Comparison of ENCODE assay signal across 12 cellular contexts in the genomic region with DNA sequence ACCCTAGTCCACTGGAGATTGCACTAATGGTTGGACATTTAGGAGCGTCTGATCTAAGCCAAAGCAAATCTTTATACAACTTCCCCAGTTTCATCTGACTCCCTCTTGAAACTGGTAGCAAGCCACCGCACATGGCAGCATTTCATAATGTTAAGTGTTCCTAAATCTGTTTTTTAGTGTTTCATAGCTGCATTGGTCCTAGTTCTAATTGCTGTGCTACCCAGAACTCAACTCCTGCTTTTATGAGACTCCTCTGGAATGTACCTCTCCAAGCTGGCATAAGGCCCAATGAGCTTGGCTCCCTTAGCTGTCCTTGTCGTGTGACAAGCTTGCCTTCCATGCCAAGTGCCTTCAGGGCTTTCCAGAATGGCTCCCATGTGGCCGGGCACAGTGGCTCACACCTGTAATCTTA.
DNase-seq lines count a peak whose midpoint lies in the region; ATAC-seq and TF ChIP-seq lines count a peak whose summit lies in the region.
"Had no signal": no experiment of that assay in that cellular context is flagged by ENCODE, and none has a peak within 500 bp of the region (broad histone marks: within the 10 kb centered on the region; RNA-seq: fewer than 3 reads in every experiment).

No MANE protein-coding gene starts in this region.

- TF ChIP-seq CTCF in BJ (IDR thresholded peaks at IDR 0.05; ENCODE audit: insufficient read depth, low read depth, low read length) (no peak), PC-3 (conservative IDR thresholded peaks at IDR 0.05; ENCODE audit: low read depth, low read length) (no peak), gastroesophageal sphincter (IDR thresholded peaks at IDR 0.05) (no peak), psoas muscle (IDR thresholded peaks at IDR 0.05) (no peak)

- H3K9me2 ChIP-seq in PC-3 (replicated peaks; ENCODE audit: low read length) = no peaks in the 10 kb centered on the region

- no peak for TF ChIP-seq POLR2A in gastroesophageal sphincter (IDR thresholded peaks at IDR 0.05)

- no peak overlapping the region for H3K27ac ChIP-seq in PC-3 (ENCODE audit: low read length)
- H3K27ac ChIP-seq in gastroesophageal sphincter = peak overlapping the region; percentile 3 to 77 (median 68)
- no peak overlapping the region for H3K27ac ChIP-seq in psoas muscle

- H3K27me3 ChIP-seq in BJ (ENCODE audit: control insufficient read depth, insufficient read depth, low read length) (no peaks in the 10 kb centered on the region), PC-3 (ENCODE audit: low read length) (no peaks in the 10 kb centered on the region), gastroesophageal sphincter (no peaks in the 10 kb centered on the region), psoas muscle (ENCODE audit: insufficient read depth in 3 of 3, low read length in 2 of 3) (no peaks in the 10 kb centered on the region)

- CTCF ChIA-PET in BJ (lab: Yijun Ruan, JAX) = interaction anchor here (1.1 to 1.2 kb wide), 2 partner anchors 9 to 14 kb away, joined by 3 read pairs; no protein-coding TSS in a partner anchor
- CTCF ChIA-PET in PC-3 (lab: Charles Lee) = no interaction called here

- peak; percentile 59 for ATAC-seq in PC-3
- ATAC-seq in gastroesophageal sphincter = peak; percentile 43
- ATAC-seq in psoas muscle = peak; percentile 45 to 69 (median 60)
- no peak for ATAC-seq in activated T-cell treated with anti-CD3 and anti-CD28 coated beads, Interleukin-2, amount 50 U/mL, for 72 hours (replicated peaks in 1 of 2)
- no peak for ATAC-seq in HG02884 (IDR thresholded peaks at IDR 0.05; ENCODE audit: unreplicated experiment)
- no peak for ATAC-seq in HG03095 (IDR thresholded peaks at IDR 0.05; ENCODE audit: unreplicated experiment)

- peaks cover 3% of the 10 kb centered on the region for H3K27me3 Mint-ChIP-seq in activated T-cell treated with anti-CD3 and anti-CD28 coated beads, Interleukin-2, amount 50 U/mL, for 72 hours (ENCODE audit: low read depth)

- no peaks in the 10 kb centered on the region for H3F3A ChIP-seq in PC-3 (ENCODE audit: low read length, unreplicated experiment)

- no peaks in the 10 kb centered on the region for H3K4me1 Mint-ChIP-seq in activated T-cell treated with anti-CD3 and anti-CD28 coated beads, Interleukin-2, amount 50 U/mL, for 72 hours (ENCODE audit: low read depth)
- H3K4me1 Mint-ChIP-seq: CD14-positive monocyte had no signal

- H3K79me2 ChIP-seq in PC-3 (ENCODE audit: low read length) = no peaks in the 10 kb centered on the region

- H3K4me3 ChIP-seq in BJ (ENCODE audit: low read depth, low read length) (no peak overlapping the region), PC-3 (ENCODE audit: low read length) (no peak overlapping the region), gastroesophageal sphincter (no peak overlapping the region), psoas muscle (no peak overlapping the region)

- H3K9me3 Mint-ChIP-seq in activated T-cell treated with anti-CD3 and anti-CD28 coated beads, Interleukin-2, amount 50 U/mL, for 72 hours = peaks cover 0 to 5% of the 10 kb centered on the region in 2 donors

- H3K9me3 ChIP-seq in PC-3 (ENCODE audit: low read length) (no peaks in the 10 kb centered on the region), gastroesophageal sphincter (no peaks in the 10 kb centered on the region), psoas muscle (no peaks in the 10 kb centered on the region)

- no peaks in the 10 kb centered on the region for H3K36me3 Mint-ChIP-seq in activated T-cell treated with anti-CD3 and anti-CD28 coated beads, Interleukin-2, amount 50 U/mL, for 72 hours (ENCODE audit: insufficient read depth in 2 of 2)

- DNase-seq in BJ (ENCODE audit: low read depth) = peak; percentile 12
- DNase-seq in PC-3 = peak; percentile 68
- DNase-seq in psoas muscle = no peak
- DNase-seq in activated T-cell treated with anti-CD3 and anti-CD28 coated beads, Interleukin-2, amount 50 U/mL, for 72 hours = no peak
- no peak for DNase-seq in SW 1271 (lab: John Stamatoyannopoulos, UW)
- DNase-seq: NCI-H146; stimulated activated CD4-positive, alpha-beta T cell treated with anti-CD3 and anti-CD28 coated beads, Interleukin-15, amount 100 ng/mL, for 24 hours; T-helper 1 cell had no signal

- no peak overlapping the region for H3K4me2 ChIP-seq in PC-3 (ENCODE audit: low read length)

- H3K4me3 Mint-ChIP-seq in activated T-cell treated with anti-CD3 and anti-CD28 coated beads, Interleukin-2, amount 50 U/mL, for 72 hours = no peak overlapping the region
- H3K4me3 Mint-ChIP-seq: CD14-positive monocyte had no signal

- no peak for TF ChIP-seq EP300 in gastroesophageal sphincter (IDR thresholded peaks at IDR 0.05)

- no peak overlapping the region for H3K9ac ChIP-seq in PC-3 (ENCODE audit: low read length)

- POLR2A ChIA-PET in BJ (lab: Charles Lee) = no interaction called here
- POLR2A ChIA-PET in PC-3 (lab: Charles Lee; ENCODE audit: unreplicated experiment) = interaction anchor here (0.6 kb wide), 2 partner anchors 14 to 62 kb away, joined by 3 read pairs; no protein-coding TSS in a partner anchor

- no TSS peak for BruUV-seq in PC-3 (replicated peaks; lab: Mats Ljungman, UMichigan)

- no peak overlapping the region for H2AFZ ChIP-seq in PC-3 (ENCODE audit: low read length)

- 46 to 50% methylated on average over 1 to 4 of the region's 4 CpGs for WGBS in gastroesophageal sphincter (ENCODE audit: low coverage in 1 of 2), 2 donors
- WGBS in psoas muscle, 3 donors = 21 to 40% (median 28%) methylated on average over 4 of the region's 4 CpGs

- no peaks in the 10 kb centered on the region for H3K36me3 ChIP-seq in BJ (ENCODE audit: control insufficient read depth, insufficient read depth, low read length)
- peaks cover 3% of the 10 kb centered on the region; the same call in 1 of the 2 replicates for H3K36me3 ChIP-seq in PC-3 (ENCODE audit: low read depth, low read length)
- H3K36me3 ChIP-seq in gastroesophageal sphincter = no peaks in the 10 kb centered on the region
- H3K36me3 ChIP-seq in psoas muscle (ENCODE audit: insufficient read depth in 1 of 2, low read depth in 1 of 2) = no peaks in the 10 kb centered on the region

- H3K4me1 ChIP-seq in PC-3 (ENCODE audit: insufficient read depth, low read length) (no peaks in the 10 kb centered on the region), gastroesophageal sphincter (peaks cover 0 to 47% (median 14%) of the 10 kb centered on the region in 3 donors), psoas muscle (peaks cover 10% of the 10 kb centered on the region)

- intact Hi-C loops in PC-3 (cut with micrococcal nuclease) (no loop called here), psoas muscle (cut with DNase I) (no loop called here)

- no peaks in the 10 kb centered on the region for H4K20me1 ChIP-seq in PC-3 (ENCODE audit: low read length)

- no peak overlapping the region for H3K27ac Mint-ChIP-seq in activated T-cell treated with anti-CD3 and anti-CD28 coated beads, Interleukin-2, amount 50 U/mL, for 72 hours
- H3K27ac Mint-ChIP-seq: CD14-positive monocyte had no signal

Comparison
In these comparisons a context has a peak if more than half of its experiments do, and no peak if none do; other contexts are left out.
1. DNase-seq: peak in BJ (single experiment) and PC-3 (single experiment); none in psoas muscle (0 of 2), activated T-cell treated with anti-CD3 and anti-CD28 coated beads, Interleukin-2, amount 50 U/mL, for 72 hours (0 of 2) and SW 1271 (0 of 2).
2. ATAC-seq: peak in PC-3 (single experiment), gastroesophageal sphincter (single experiment) and psoas muscle (4 of 4); none in activated T-cell treated with anti-CD3 and anti-CD28 coated beads, Interleukin-2, amount 50 U/mL, for 72 hours (0 of 2), HG02884 (single experiment) and HG03095 (single experiment).
3. H3K27ac ChIP-seq: peak in gastroesophageal sphincter (4 of 4); none in PC-3 (single experiment) and psoas muscle (single experiment).